Comparison of ENCODE assay signal across 11 cellular contexts in genomic region chr3:27228805-27229204, GRCh38.
DNase-seq lines count a peak whose midpoint lies in the region; ATAC-seq and TF ChIP-seq lines count a peak whose summit lies in the region.
"Had no signal": no experiment of that assay in that cellular context is flagged by ENCODE, and none has a peak within 500 bp of the region (broad histone marks: within the 10 kb centered on the region; RNA-seq: fewer than 3 reads in every experiment).

No MANE protein-coding gene starts in this region.

- no TSS peak for BruUV-seq in Calu3 (replicated peaks; lab: Mats Ljungman, UMichigan)

- no peak overlapping the region for H3K27ac Mint-ChIP-seq in Calu3 (ENCODE audit: unreplicated experiment)
- H3K27ac Mint-ChIP-seq in endodermal cell = no peak overlapping the region
- H3K27ac Mint-ChIP-seq: memory B cell had no signal

- CTCF ChIA-PET in Calu3 (lab: Charles Lee) = interaction anchor here (0.5 to 1.3 kb wide), 3 partner anchors 11 to 94 kb away, joined by 5 read pairs; no protein-coding TSS in a partner anchor

- DNase-seq in Calu3 (peak; percentile 13), endodermal cell (peak; percentile 78), NCI-H2107 (lab: John Stamatoyannopoulos, UW) (no peak), GM19238 (ENCODE audit: insufficient read length, low spot score) (no peak)
- peak; percentile 60 for DNase-seq in Jurkat, Clone E6-1 (ENCODE audit: low read depth, low spot score)
- DNase-seq in effector CD8-positive, alpha-beta T cell (lab: John Stamatoyannopoulos, UW) = no peak
- DNase-seq: stimulated activated naive CD4-positive, alpha-beta T cell had no signal

- ATAC-seq in GM21619 (IDR thresholded peaks at IDR 0.05; ENCODE audit: unreplicated experiment) = peak; percentile 54
- no peak for ATAC-seq in GM21423 (IDR thresholded peaks at IDR 0.05; ENCODE audit: unreplicated experiment)

- no peak overlapping the region for H3K4me3 ChIP-seq in Jurkat, Clone E6-1 (ENCODE audit: low read length)
- H3K4me3 ChIP-seq in endodermal cell (ENCODE audit: low read length) = no peak overlapping the region

- H3K4me1 Mint-ChIP-seq in Calu3 (ENCODE audit: low read depth, unreplicated experiment) = peaks cover 8% of the 10 kb centered on the region
- H3K4me1 Mint-ChIP-seq in endodermal cell = no peaks in the 10 kb centered on the region
- H3K4me1 Mint-ChIP-seq: memory B cell had no signal

- peak; percentile 43 for TF ChIP-seq CTCF in Calu3 (IDR thresholded peaks at IDR 0.05; ENCODE audit: unreplicated experiment)
- peak; percentile 84 for TF ChIP-seq CTCF in endodermal cell (conservative IDR thresholded peaks at IDR 0.05)

- WGBS in endodermal cell (ENCODE audit: insufficient coverage in 1 of 2, insufficient read length in 1 of 2), 2 experiments = 81% methylated on average over 1 of the region's 2 CpGs; no CpG with 5 or more reads in 1 of the 2 experiments

- H3K36me3 ChIP-seq in endodermal cell (ENCODE audit: control insufficient read depth, insufficient read depth, low read length) = no peaks in the 10 kb centered on the region

- H3K27me3 ChIP-seq in endodermal cell (ENCODE audit: control insufficient read depth, insufficient read depth, low read length, poor library complexity, severe bottlenecking) = no peaks in the 10 kb centered on the region

- no peaks in the 10 kb centered on the region for H3K4me1 ChIP-seq in endodermal cell (ENCODE audit: control insufficient read depth, insufficient read depth, low read length)
- H3K4me1 ChIP-seq: parathyroid adenoma had no signal

- H3K9me3 Mint-ChIP-seq in Calu3 (ENCODE audit: low read depth, unreplicated experiment) = peaks cover 4% of the 10 kb centered on the region
- peaks cover 13% of the 10 kb centered on the region for H3K9me3 Mint-ChIP-seq in endodermal cell

- intact Hi-C loops in Calu3 (cut with micrococcal nuclease; ENCODE audit: unreplicated experiment) = no loop called here

- no peak overlapping the region for H3K9ac ChIP-seq in endodermal cell (ENCODE audit: extremely low read depth, low read length, poor library complexity, severe bottlenecking)
- H3K9ac ChIP-seq: parathyroid adenoma had no signal

- H3K27me3 Mint-ChIP-seq in Calu3 (ENCODE audit: unreplicated experiment) (no peaks in the 10 kb centered on the region), endodermal cell (ENCODE audit: insufficient read depth) (no peaks in the 10 kb centered on the region)
- H3K27me3 Mint-ChIP-seq: memory B cell had no signal

- H3K36me3 Mint-ChIP-seq in Calu3 (ENCODE audit: insufficient read depth, unreplicated experiment) (no peaks in the 10 kb centered on the region), endodermal cell (ENCODE audit: low read depth) (peaks cover 2% of the 10 kb centered on the region)
- H3K36me3 Mint-ChIP-seq: memory B cell had no signal

- no peak overlapping the region for H3K27ac ChIP-seq in endodermal cell (ENCODE audit: low read depth, low read length)
- H3K27ac ChIP-seq: parathyroid adenoma had no signal

- H3K9me3 ChIP-seq in endodermal cell (ENCODE audit: control insufficient read depth, low read length) = peaks cover 3% of the 10 kb centered on the region

- H3K4me3 Mint-ChIP-seq in Calu3 (ENCODE audit: low read depth, unreplicated experiment) (no peak overlapping the region), endodermal cell (no peak overlapping the region)
- H3K4me3 Mint-ChIP-seq: memory B cell had no signal

Comparison
In these comparisons a context has a peak if more than half of its experiments do, and no peak if none do; other contexts are left out.
1. DNase-seq: peak in Calu3 (single experiment), Jurkat, Clone E6-1 (single experiment) and endodermal cell (single experiment); none in NCI-H2107 (single experiment), effector CD8-positive, alpha-beta T cell (single experiment) and GM19238 (single experiment).